14 cellular contexts compared by ENCODE assay signal in genomic region chr6:55694148-55694547, GRCh38.
DNase-seq lines count a peak whose midpoint lies in the region; TF ChIP-seq lines count a peak whose summit lies in the region.
"Had no signal": no experiment of that assay in that cellular context is flagged by ENCODE, and none has a peak within 500 bp of the region (broad histone marks: within the 10 kb centered on the region; RNA-seq: fewer than 3 reads in every experiment).

No MANE protein-coding gene starts in this region.

- H3K27me3 Mint-ChIP-seq in progenitor cell of endocrine pancreas = no peaks in the 10 kb centered on the region
- H3K27me3 Mint-ChIP-seq: activated CD4-positive, alpha-beta memory T cell treated with anti-CD3 and anti-CD28 coated beads for 36 hours had no signal

- H3K4me3 ChIP-seq in AG09309 (ENCODE audit: control insufficient read depth, low read depth, low read length) (no peak overlapping the region), HUES48 (ENCODE audit: low read depth, low read length) (no peak overlapping the region), cardiac fibroblast (replicated peaks in 1 of 2; ENCODE audit: low read depth in 2 of 2, low read length in 2 of 2) (no peak overlapping the region), esophagus squamous epithelium (no peak overlapping the region), testis (no peak overlapping the region)
- H3K4me3 ChIP-seq: adrenal gland had no signal

- H3K9me3 Mint-ChIP-seq in progenitor cell of endocrine pancreas (ENCODE audit: low read depth) = no peaks in the 10 kb centered on the region

- no peaks in the 10 kb centered on the region for H3K4me1 Mint-ChIP-seq in progenitor cell of endocrine pancreas (ENCODE audit: low read depth)

- H3K4me1 ChIP-seq in HUES48 (ENCODE audit: control insufficient read depth, insufficient read depth, low read length) = peaks cover 23% of the 10 kb centered on the region
- H3K4me1 ChIP-seq in esophagus squamous epithelium = no peaks in the 10 kb centered on the region
- H3K4me1 ChIP-seq in testis = no peaks in the 10 kb centered on the region
- H3K4me1 ChIP-seq: adrenal gland, parathyroid adenoma had no signal

- no peak overlapping the region for H3K9ac ChIP-seq in HUES48 (ENCODE audit: low read depth, low read length)
- H3K9ac ChIP-seq: parathyroid adenoma had no signal

- DNase-seq in AG09309 (ENCODE audit: low read depth) (peak; percentile 14), cardiac fibroblast (ENCODE audit: low read depth in 2 of 2) (peak; percentile 57 to 74), islet precursor cell (peak; percentile 89), progenitor cell of endocrine pancreas (ENCODE audit: low spot score, unreplicated experiment) (no peak), esophagus squamous epithelium (lab: John Stamatoyannopoulos, UW) (no peak), testis (no peak)
- DNase-seq in stimulated activated CD4-positive, alpha-beta T cell treated with anti-CD3 and anti-CD28 coated beads, Interleukin-15, amount 100 ng/mL, for 24 hours = no peak
- DNase-seq: activated CD4-positive, alpha-beta memory T cell treated with anti-CD3 and anti-CD28 coated beads for 36 hours; adrenal gland; NCI-H187 treated with DMSO at 0.1 percent for 48 hours; SHP77 had no signal

- no peaks in the 10 kb centered on the region for H3K27me3 ChIP-seq in HUES48 (ENCODE audit: control insufficient read depth, insufficient read depth, low read length)
- no peaks in the 10 kb centered on the region for H3K27me3 ChIP-seq in esophagus squamous epithelium
- H3K27me3 ChIP-seq in testis = no peaks in the 10 kb centered on the region
- H3K27me3 ChIP-seq: adrenal gland had no signal

- intact Hi-C loops in esophagus squamous epithelium (cut with DNase I) = no loop called here
- intact Hi-C loops in testis (cut with DNase I; ENCODE audit: low total_unique reads) = no loop called here

- H3K27ac ChIP-seq in HUES48 (ENCODE audit: low read depth, low read length) (peak overlapping the region; percentile 38), esophagus squamous epithelium (no peak overlapping the region), testis (no peak overlapping the region)
- H3K27ac ChIP-seq: adrenal gland, C4-2B, parathyroid adenoma had no signal

- 65 to 92% methylated on average over 2 of the region's 2 CpGs for WGBS in esophagus squamous epithelium, 2 donors
- 83 to 97% methylated on average over 2 of the region's 2 CpGs for WGBS in testis, 2 donors

- H3K36me3 Mint-ChIP-seq in progenitor cell of endocrine pancreas (ENCODE audit: insufficient read depth) = no peaks in the 10 kb centered on the region
- H3K36me3 Mint-ChIP-seq: activated CD4-positive, alpha-beta memory T cell treated with anti-CD3 and anti-CD28 coated beads for 36 hours had no signal

- TF ChIP-seq CTCF in AG09309 (IDR thresholded peaks at IDR 0.05; ENCODE audit: control insufficient read depth, insufficient read depth, low read depth, low read length, missing control alignments) (no peak), cardiac fibroblast (IDR thresholded peaks at IDR 0.05; ENCODE audit: low read depth, low read length) (no peak), progenitor cell of endocrine pancreas (IDR thresholded peaks at IDR 0.05; ENCODE audit: unreplicated experiment) (no peak), esophagus squamous epithelium (IDR thresholded peaks at IDR 0.05) (no peak), testis (IDR thresholded peaks at IDR 0.05) (no peak)

- H3K27ac Mint-ChIP-seq in progenitor cell of endocrine pancreas = no peak overlapping the region
- H3K27ac Mint-ChIP-seq: activated CD4-positive, alpha-beta memory T cell treated with anti-CD3 and anti-CD28 coated beads for 36 hours had no signal

- no peak overlapping the region for H3K4me3 Mint-ChIP-seq in progenitor cell of endocrine pancreas (ENCODE audit: low read depth)
- H3K4me3 Mint-ChIP-seq: activated CD4-positive, alpha-beta memory T cell treated with anti-CD3 and anti-CD28 coated beads for 36 hours had no signal

- H3K36me3 ChIP-seq in HUES48 (ENCODE audit: control insufficient read depth, insufficient read depth, low read length) (no peaks in the 10 kb centered on the region), esophagus squamous epithelium (no peaks in the 10 kb centered on the region), testis (ENCODE audit: low read depth, missing control alignments) (no peaks in the 10 kb centered on the region)
- H3K36me3 ChIP-seq: adrenal gland had no signal

- TF ChIP-seq POLR2A in esophagus squamous epithelium (IDR thresholded peaks at IDR 0.05) (no peak), testis (IDR thresholded peaks at IDR 0.05) (no peak)

- no peaks in the 10 kb centered on the region for H3K9me3 ChIP-seq in HUES48 (ENCODE audit: control insufficient read depth, insufficient read depth, low read length)
- H3K9me3 ChIP-seq in esophagus squamous epithelium = no peaks in the 10 kb centered on the region
- no peaks in the 10 kb centered on the region for H3K9me3 ChIP-seq in testis

Comparison
In these comparisons a context has a peak if more than half of its experiments do, and no peak if none do; other contexts are left out.
1. DNase-seq: peak in AG09309 (single experiment), cardiac fibroblast (2 of 2) and islet precursor cell (single experiment); none in progenitor cell of endocrine pancreas (single experiment), esophagus squamous epithelium (single experiment), stimulated activated CD4-positive, alpha-beta T cell treated with anti-CD3 and anti-CD28 coated beads, Interleukin-15, amount 100 ng/mL, for 24 hours (single experiment) and testis (single experiment).